In the genomic region with DNA sequence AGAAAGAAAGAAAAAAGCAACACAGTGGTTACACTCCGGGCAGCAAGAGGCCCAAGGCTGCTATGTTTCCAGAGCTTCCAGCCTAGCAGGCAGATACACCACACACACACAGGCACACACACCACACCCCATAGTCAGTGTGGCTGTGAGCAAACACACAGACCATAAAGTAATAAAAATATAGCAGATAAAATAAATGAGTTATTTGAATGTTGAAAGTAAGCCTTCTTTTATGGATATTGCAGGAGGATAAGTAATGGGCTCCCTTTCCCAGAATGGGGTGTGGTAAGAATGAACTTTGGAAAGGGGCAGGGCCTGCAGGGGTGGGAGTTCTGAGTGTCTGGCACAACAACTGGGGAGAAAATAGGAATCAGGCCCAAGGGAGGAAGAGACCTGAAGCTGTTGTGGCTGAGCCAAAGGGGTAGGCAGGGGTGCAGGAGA, we compare ENCODE assay signal across 1 cellular context.
TF ChIP-seq lines count a peak whose summit lies in the region.

No MANE protein-coding gene starts in this region.

TF ChIP-seq in HepG2, 621 proteins besides CTCF, POLR2A, EP300 and RAD21 (continued from another document):
- TF ChIP-seq, protein P1, sequence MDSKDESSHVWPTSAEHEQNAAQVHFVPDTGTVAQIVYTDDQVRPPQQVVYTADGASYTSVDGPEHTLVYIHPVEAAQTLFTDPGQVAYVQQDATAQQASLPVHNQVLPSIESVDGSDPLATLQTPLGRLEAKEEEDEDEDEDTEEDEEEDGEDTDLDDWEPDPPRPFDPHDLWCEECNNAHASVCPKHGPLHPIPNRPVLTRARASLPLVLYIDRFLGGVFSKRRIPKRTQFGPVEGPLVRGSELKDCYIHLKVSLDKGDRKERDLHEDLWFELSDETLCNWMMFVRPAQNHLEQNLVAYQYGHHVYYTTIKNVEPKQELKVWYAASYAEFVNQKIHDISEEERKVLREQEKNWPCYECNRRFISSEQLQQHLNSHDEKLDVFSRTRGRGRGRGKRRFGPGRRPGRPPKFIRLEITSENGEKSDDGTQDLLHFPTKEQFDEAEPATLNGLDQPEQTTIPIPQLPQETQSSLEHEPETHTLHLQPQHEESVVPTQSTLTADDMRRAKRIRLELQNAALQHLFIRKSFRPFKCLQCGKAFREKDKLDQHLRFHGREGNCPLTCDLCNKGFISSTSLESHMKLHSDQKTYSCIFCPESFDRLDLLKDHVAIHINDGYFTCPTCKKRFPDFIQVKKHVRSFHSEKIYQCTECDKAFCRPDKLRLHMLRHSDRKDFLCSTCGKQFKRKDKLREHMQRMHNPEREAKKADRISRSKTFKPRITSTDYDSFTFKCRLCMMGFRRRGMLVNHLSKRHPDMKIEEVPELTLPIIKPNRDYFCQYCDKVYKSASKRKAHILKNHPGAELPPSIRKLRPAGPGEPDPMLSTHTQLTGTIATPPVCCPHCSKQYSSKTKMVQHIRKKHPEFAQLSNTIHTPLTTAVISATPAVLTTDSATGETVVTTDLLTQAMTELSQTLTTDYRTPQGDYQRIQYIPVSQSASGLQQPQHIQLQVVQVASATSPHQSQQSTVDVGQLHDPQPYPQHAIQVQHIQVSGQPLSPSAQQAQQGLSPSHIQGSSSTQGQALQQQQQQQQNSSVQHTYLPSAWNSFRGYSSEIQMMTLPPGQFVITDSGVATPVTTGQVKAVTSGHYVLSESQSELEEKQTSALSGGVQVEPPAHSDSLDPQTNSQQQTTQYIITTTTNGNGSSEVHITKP (CRISPR knock-in tag; IDR thresholded peaks at IDR 0.05; ENCODE audit: low read depth) = peak; percentile 47; the same call in 1 of the 2 replicates
- TF ChIP-seq ZZZ3 (CRISPR knock-in tag; IDR thresholded peaks at IDR 0.05; ENCODE audit: borderline replicate concordance) (no peak), ELF4 (CRISPR knock-in tag; IDR thresholded peaks at IDR 0.05; ENCODE audit: borderline replicate concordance) (no peak), KDM6A (CRISPR knock-in tag; IDR thresholded peaks at IDR 0.05; ENCODE audit: low read depth) (no peak), RARA (CRISPR knock-in tag; IDR thresholded peaks at IDR 0.05) (0 out of 2 replicates have a peak, but pooled peaks have one; percentile 13), ZFP62 (CRISPR knock-in tag; IDR thresholded peaks at IDR 0.05) (no peak), SALL2 (CRISPR knock-in tag; IDR thresholded peaks at IDR 0.05) (no peak), JDP2 (CRISPR knock-in tag; IDR thresholded peaks at IDR 0.05; ENCODE audit: borderline replicate concordance) (no peak), MIXL1 (CRISPR knock-in tag; IDR thresholded peaks at IDR 0.05) (no peak), ZSCAN20 (CRISPR knock-in tag; IDR thresholded peaks at IDR 0.05; ENCODE audit: borderline replicate concordance) (no peak), RAD51 (IDR thresholded peaks at IDR 0.05; ENCODE audit: borderline replicate concordance) (no peak), ZNF30 (CRISPR knock-in tag; IDR thresholded peaks at IDR 0.05) (no peak), HMG20B (CRISPR knock-in tag; conservative IDR thresholded peaks at IDR 0.05) (no peak), TEF (CRISPR knock-in tag; IDR thresholded peaks at IDR 0.05) (no peak), RARG (CRISPR knock-in tag; IDR thresholded peaks at IDR 0.05; ENCODE audit: low read depth) (no peak)
- TF ChIP-seq, protein P2, sequence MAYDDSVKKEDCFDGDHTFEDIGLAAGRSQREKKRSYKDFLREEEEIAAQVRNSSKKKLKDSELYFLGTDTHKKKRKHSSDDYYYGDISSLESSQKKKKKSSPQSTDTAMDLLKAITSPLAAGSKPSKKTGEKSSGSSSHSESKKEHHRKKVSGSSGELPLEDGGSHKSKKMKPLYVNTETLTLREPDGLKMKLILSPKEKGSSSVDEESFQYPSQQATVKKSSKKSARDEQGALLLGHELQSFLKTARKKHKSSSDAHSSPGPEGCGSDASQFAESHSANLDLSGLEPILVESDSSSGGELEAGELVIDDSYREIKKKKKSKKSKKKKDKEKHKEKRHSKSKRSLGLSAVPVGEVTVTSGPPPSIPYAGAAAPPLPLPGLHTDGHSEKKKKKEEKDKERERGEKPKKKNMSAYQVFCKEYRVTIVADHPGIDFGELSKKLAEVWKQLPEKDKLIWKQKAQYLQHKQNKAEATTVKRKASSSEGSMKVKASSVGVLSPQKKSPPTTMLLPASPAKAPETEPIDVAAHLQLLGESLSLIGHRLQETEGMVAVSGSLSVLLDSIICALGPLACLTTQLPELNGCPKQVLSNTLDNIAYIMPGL (CRISPR knock-in tag; IDR thresholded peaks at IDR 0.05; ENCODE audit: borderline replicate concordance in 1 of 2, low read depth in 1 of 2) = no peak
- TF ChIP-seq, protein P3, sequence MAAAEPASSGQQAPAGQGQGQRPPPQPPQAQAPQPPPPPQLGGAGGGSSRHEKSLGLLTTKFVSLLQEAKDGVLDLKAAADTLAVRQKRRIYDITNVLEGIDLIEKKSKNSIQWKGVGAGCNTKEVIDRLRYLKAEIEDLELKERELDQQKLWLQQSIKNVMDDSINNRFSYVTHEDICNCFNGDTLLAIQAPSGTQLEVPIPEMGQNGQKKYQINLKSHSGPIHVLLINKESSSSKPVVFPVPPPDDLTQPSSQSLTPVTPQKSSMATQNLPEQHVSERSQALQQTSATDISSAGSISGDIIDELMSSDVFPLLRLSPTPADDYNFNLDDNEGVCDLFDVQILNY (CRISPR knock-in tag; conservative IDR thresholded peaks at IDR 0.05) = no peak
